In genomic region chr15:29270169-29270955, GRCh38 we compare ENCODE assay signal across 8 cellular contexts. TPM values are rescaled to one million over a fixed set of nuclear protein-coding genes. Genes with fewer than 3 reads are reported as not detected.
A peak's percentile ranks its signal among the peaks of the same experiment; 100 is the strongest.
DNase-seq lines count a peak whose midpoint lies in the region; ATAC-seq and TF ChIP-seq lines count a peak whose summit lies in the region.

No MANE protein-coding gene starts in this region.

- H3K27me3 ChIP-seq in AG04450 (ENCODE audit: control insufficient read depth, insufficient read depth, low read length), result no peaks in the 10 kb centered on the region
- no peaks in the 10 kb centered on the region for H3K27me3 ChIP-seq in colonic mucosa
- H3K27me3 ChIP-seq in mononuclear cell (ENCODE audit: insufficient read depth, low read length), result no peaks in the 10 kb centered on the region

- peak; percentile 15 for ATAC-seq in GM18520 (IDR thresholded peaks at IDR 0.05; ENCODE audit: unreplicated experiment)
- peak; percentile 27 for ATAC-seq in HG03025 (IDR thresholded peaks at IDR 0.05; ENCODE audit: low FRiP score, unreplicated experiment)

- intact Hi-C loops in colonic mucosa (cut with DNase I), result no loop called here

- peak overlapping the region; percentile 82 to 84 for H3K9ac ChIP-seq in colonic mucosa (ENCODE audit: low read depth in 2 of 2, low read length in 2 of 2)

- H3K9me3 ChIP-seq in AG04450 (ENCODE audit: control insufficient read depth, insufficient read depth, low read length) (no peaks in the 10 kb centered on the region), colonic mucosa (no peaks in the 10 kb centered on the region), mononuclear cell (ENCODE audit: low read depth, low read length) (no peaks in the 10 kb centered on the region)

- peaks cover 4% of the 10 kb centered on the region for H3K4me1 ChIP-seq in colonic mucosa
- H3K4me1 ChIP-seq in mononuclear cell (ENCODE audit: insufficient read depth, low read length), result peaks cover 10% of the 10 kb centered on the region

- no peaks in the 10 kb centered on the region for H3K36me3 ChIP-seq in colonic mucosa

- H3K4me3 ChIP-seq in AG04450 (ENCODE audit: low read depth, low read length), result peak overlapping the region; percentile 76
- peak overlapping the region; percentile 92 for H3K4me3 ChIP-seq in colonic mucosa
- peak overlapping the region; percentile 73 for H3K4me3 ChIP-seq in mononuclear cell (ENCODE audit: low read length)

- TF ChIP-seq CTCF in AG04450 (IDR thresholded peaks at IDR 0.05; ENCODE audit: low read depth, low read length) (no peak), colonic mucosa (IDR thresholded peaks at IDR 0.05) (no peak)

- H3K27ac ChIP-seq in AG04450 (ENCODE audit: low read depth, low read length) (peak overlapping the region; percentile 89), colonic mucosa (peak overlapping the region; percentile 88)

- CTCF ChIA-PET in AG04450 (lab: Charles Lee), result interaction anchor here (0.7 kb wide), 1 partner anchor 130 kb away, joined by 3 read pairs; no protein-coding TSS in a partner anchor

- POLR2A ChIA-PET in AG04450 (lab: Yijun Ruan, JAX), result interaction anchor here (0.6 kb wide), 1 partner anchor 298 kb away, joined by 10 read pairs; no protein-coding TSS in a partner anchor

- no peak for DNase-seq in AG04450 (ENCODE audit: low read depth, low spot score)
- peak; percentile 9 for DNase-seq in RPMI8226
- peak; percentile 21 for DNase-seq in colonic mucosa
- no peak for DNase-seq in mesenteric fat pad (ENCODE audit: low spot score)
- no peak for DNase-seq in NCI-H2196 treated with DMSO at 0.1 percent for 48 hours (lab: John Stamatoyannopoulos, UW; ENCODE audit: unreplicated experiment)

RNA-seq across cellular contexts. Expression of gene NSMCE3, which starts 0.7 kb away (rescaled TPM):
- polyA plus RNA-seq in AG04450 (2011; rRNA removed), result 8.0 and 8.5 TPM in 2 replicates
- polyA minus RNA-seq in AG04450 (2011; rRNA and poly(A)+ RNA removed), result 6.7 and 6.8 TPM in 2 replicates
- total RNA-seq in colonic mucosa, result 1 to 10 TPM; 4.2 TPM
- total RNA-seq in mononuclear cell, result 37.2 TPM
- 6.5 TPM for total RNA-seq in mesenteric fat pad

Comparison
In these comparisons a context has a peak if more than half of its experiments do, and no peak if none do; other contexts are left out.
1. DNase-seq: peak in RPMI8226 (single experiment) and colonic mucosa (single experiment); none in AG04450 (single experiment), mesenteric fat pad (single experiment) and NCI-H2196 treated with DMSO at 0.1 percent for 48 hours (single experiment).
2. Peak in every context shown above with its lines, with median percentiles within 50 percentile points of each other: H3K4me3 ChIP-seq.